In the genomic region with DNA sequence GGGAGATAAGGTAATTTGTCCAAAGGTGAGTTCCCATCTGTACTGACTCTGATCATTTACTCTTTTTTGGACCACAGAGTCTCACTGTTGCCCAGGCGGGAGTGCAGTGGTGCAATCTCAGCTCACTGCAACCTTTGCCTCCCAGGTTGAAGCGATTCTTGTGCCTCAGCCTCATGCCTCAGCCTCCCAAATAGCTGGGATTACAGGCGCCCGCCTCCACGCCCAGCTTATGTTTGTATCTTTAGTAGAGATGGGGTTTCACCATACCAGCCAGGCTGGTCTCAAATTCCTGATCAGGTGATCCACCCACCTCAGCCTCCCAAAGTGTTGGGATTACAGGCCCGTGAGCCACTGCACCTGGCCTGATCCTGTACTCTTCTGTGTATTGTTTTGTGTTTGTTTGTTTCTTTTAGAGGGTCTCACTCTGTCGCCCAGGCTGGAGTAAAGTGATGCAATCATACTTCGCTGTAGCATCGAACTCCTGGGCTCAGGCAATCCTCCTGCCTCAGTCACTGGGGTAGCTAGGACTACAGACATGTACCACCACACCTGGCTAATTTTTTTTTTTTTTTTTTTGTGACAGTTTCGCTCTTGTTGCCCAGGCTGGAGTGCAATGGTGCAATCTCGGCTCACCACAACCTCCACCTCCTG, we compare ENCODE assay signal across 1 cellular context.
A peak's percentile ranks its signal among the peaks of the same experiment; 100 is the strongest.
TF ChIP-seq lines count a peak whose summit lies in the region.

No MANE protein-coding gene starts in this region.

TF ChIP-seq in WTC11, 78 proteins besides CTCF, POLR2A, EP300 and RAD21 (continued from another document):
- TF ChIP-seq, protein P1, sequence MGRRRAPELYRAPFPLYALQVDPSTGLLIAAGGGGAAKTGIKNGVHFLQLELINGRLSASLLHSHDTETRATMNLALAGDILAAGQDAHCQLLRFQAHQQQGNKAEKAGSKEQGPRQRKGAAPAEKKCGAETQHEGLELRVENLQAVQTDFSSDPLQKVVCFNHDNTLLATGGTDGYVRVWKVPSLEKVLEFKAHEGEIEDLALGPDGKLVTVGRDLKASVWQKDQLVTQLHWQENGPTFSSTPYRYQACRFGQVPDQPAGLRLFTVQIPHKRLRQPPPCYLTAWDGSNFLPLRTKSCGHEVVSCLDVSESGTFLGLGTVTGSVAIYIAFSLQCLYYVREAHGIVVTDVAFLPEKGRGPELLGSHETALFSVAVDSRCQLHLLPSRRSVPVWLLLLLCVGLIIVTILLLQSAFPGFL (CRISPR knock-in tag; IDR thresholded peaks at IDR 0.05; ENCODE audit: borderline replicate concordance) = no peak
- peak; percentile 26; the same call in 1 of the 2 replicates for TF ChIP-seq ZNF121 (CRISPR knock-in tag; IDR thresholded peaks at IDR 0.05)
